ENCODE assay signal across 1 cellular context in genomic region chr2:233062447-233062842, GRCh38.
A peak's percentile ranks its signal among the peaks of the same experiment; 100 is the strongest.
TF ChIP-seq lines count a peak whose summit lies in the region.

No MANE protein-coding gene starts in this region.

TF ChIP-seq in GM12878, 131 proteins besides CTCF, POLR2A, EP300 and RAD21:
- TF ChIP-seq MLLT1 (IDR thresholded peaks at IDR 0.05): no peak
- 0 out of 2 replicates have a peak, but pooled peaks have one; percentile 15 for TF ChIP-seq CHD2 (IDR thresholded peaks at IDR 0.05; ENCODE audit: borderline replicate concordance, low read depth, low read length)
